ENCODE assay signal across 1 cellular context in genomic region chr2:173612354-173612753, GRCh38.
TF ChIP-seq lines count a peak whose summit lies in the region.

No MANE protein-coding gene starts in this region.

TF ChIP-seq in K562, 482 proteins besides CTCF, POLR2A, EP300 and RAD21 (continued from another document):
- peak; percentile 19 for TF ChIP-seq CTCFL (IDR thresholded peaks at IDR 0.05; ENCODE audit: borderline replicate concordance, insufficient read depth, low read depth, low read length, poor library complexity, severe bottlenecking)
